Comparison of ENCODE assay signal across 9 cellular contexts in genomic region chr6:128882560-128882959, GRCh38. TPM values are rescaled to one million over a fixed set of nuclear protein-coding genes. Genes with fewer than 3 reads are reported as not detected.
DNase-seq lines count a peak whose midpoint lies in the region; ATAC-seq and TF ChIP-seq lines count a peak whose summit lies in the region.
"Had no signal": no experiment of that assay in that cellular context is flagged by ENCODE, and none has a peak within 500 bp of the region (broad histone marks: within the 10 kb centered on the region; RNA-seq: fewer than 3 reads in every experiment).

No MANE protein-coding gene starts in this region.

- no peak for TF ChIP-seq POLR2A in ovary (IDR thresholded peaks at IDR 0.05)
- no peak for TF ChIP-seq POLR2A in adrenal gland (IDR thresholded peaks at IDR 0.05)

- no peaks in the 10 kb centered on the region for H3K9me3 ChIP-seq in PC-9 (ENCODE audit: insufficient read depth, low read depth)
- H3K9me3 ChIP-seq in ovary = no peaks in the 10 kb centered on the region
- no peaks in the 10 kb centered on the region for H3K9me3 ChIP-seq in adrenal gland (replicated peaks in 1 of 3)

- H3K4me1 ChIP-seq in PC-9 (replicated peaks; ENCODE audit: insufficient read depth) = no peaks in the 10 kb centered on the region
- H3K4me1 ChIP-seq in foreskin keratinocyte = no peaks in the 10 kb centered on the region
- H3K4me1 ChIP-seq in ovary (ENCODE audit: insufficient read depth) = peaks cover 4% of the 10 kb centered on the region
- peaks cover 0 to 7% of the 10 kb centered on the region in 2 donors for H3K4me1 ChIP-seq in adrenal gland (replicated peaks in 1 of 2)

- no TSS peak for BruUV-seq in PC-9 (replicated peaks; lab: Mats Ljungman, UMichigan)

- peaks cover 8% of the 10 kb centered on the region; the same call in 1 of the 2 replicates for H3K9me2 ChIP-seq in PC-9 (ENCODE audit: insufficient read depth)

- intact Hi-C loops in PC-9 (cut with micrococcal nuclease; ENCODE audit: unreplicated experiment) (no loop called here), ovary (cut with DNase I) (loop anchor here in 1 of 4 donors (10.0 kb wide), 1 partner anchor 252 kb away; no protein-coding TSS in a partner anchor), adrenal gland (cut with DNase I) (no loop called here)

- 17 to 27% (median 23%) methylated on average over 2 of the region's 2 CpGs for WGBS in ovary, 3 donors
- WGBS in adrenal gland, 4 donors = 50 to 61% (median 55%) methylated on average over 2 of the region's 2 CpGs

- H3K27me3 ChIP-seq in PC-9 (ENCODE audit: insufficient read depth, low read depth) (no peaks in the 10 kb centered on the region), foreskin keratinocyte (peaks cover 42% of the 10 kb centered on the region), ovary (no peaks in the 10 kb centered on the region), adrenal gland (no peaks in the 10 kb centered on the region)

- H3K36me3 ChIP-seq in PC-9 (ENCODE audit: low read depth) = no peaks in the 10 kb centered on the region
- H3K36me3 ChIP-seq in ovary = no peaks in the 10 kb centered on the region
- H3K36me3 ChIP-seq in adrenal gland (replicated peaks in 1 of 2) = no peaks in the 10 kb centered on the region

- H3F3A ChIP-seq in PC-9 (ENCODE audit: insufficient read depth, low read depth) = no peaks in the 10 kb centered on the region; the same call in 1 of the 2 replicates

- ATAC-seq in foreskin keratinocyte = peak; percentile 24

- no peak overlapping the region for H3K27ac ChIP-seq in PC-9
- no peak overlapping the region for H3K27ac ChIP-seq in foreskin keratinocyte
- H3K27ac ChIP-seq in ovary = peak overlapping the region; percentile 54 to 90
- peak overlapping the region in 2 of 5 donors; percentile 37 to 63 for H3K27ac ChIP-seq in adrenal gland

- CTCF ChIA-PET in PC-9 (lab: Charles Lee) = no interaction called here

- H3K79me2 ChIP-seq in PC-9 (ENCODE audit: low read depth) = no peaks in the 10 kb centered on the region

- TF ChIP-seq CTCF in AG09309 (IDR thresholded peaks at IDR 0.05; ENCODE audit: control insufficient read depth, insufficient read depth, low read depth, low read length, missing control alignments) (no peak), PC-9 (conservative IDR thresholded peaks at IDR 0.05) (no peak), foreskin keratinocyte (conservative IDR thresholded peaks at IDR 0.05) (no peak), ovary (IDR thresholded peaks at IDR 0.05) (no peak), adrenal gland (IDR thresholded peaks at IDR 0.05) (no peak)

- H2AFZ ChIP-seq in PC-9 = peak overlapping the region; percentile 66; the same call in 1 of the 2 replicates

- POLR2A ChIA-PET in PC-9 (lab: Charles Lee; ENCODE audit: unreplicated experiment) = no interaction called here

- H3K4me3 ChIP-seq in AG09309 (ENCODE audit: control insufficient read depth, low read depth, low read length) (peak overlapping the region; percentile 75), PC-9 (no peak overlapping the region), ovary (peak overlapping the region; percentile 47), adrenal gland (peak overlapping the region in 1 of 4 donors; percentile 56)

- H3K4me2 ChIP-seq in PC-9 = no peak overlapping the region

- DNase-seq in AG09309 (ENCODE audit: low read depth) (no peak), PC-9 (no peak), foreskin keratinocyte (no peak), ovary (peak in 4 of 5 donors; percentile 31 to 45 (median 34)), adrenal gland (no peak), T-helper 2 cell (no peak), GM19238 (ENCODE audit: insufficient read length, low spot score) (no peak)
- no peak for DNase-seq in activated naive CD4-positive, alpha-beta T cell (lab: John Stamatoyannopoulos, UW)
- DNase-seq: DMS153 had no signal

- no peak for TF ChIP-seq EP300 in ovary (IDR thresholded peaks at IDR 0.05)

- no peaks in the 10 kb centered on the region for H4K20me1 ChIP-seq in PC-9 (ENCODE audit: insufficient read depth)

RNA-seq across cellular contexts. Expression of gene LAMA2, which starts 0.4 kb away (rescaled TPM):
- total RNA-seq in PC-9 (2021) (2.3 and 2.8 TPM in 2 replicates), foreskin keratinocyte (0.49 and 0.92 TPM in 2 replicates), ovary (100 to 1,000 TPM in 6 of 7 donors, 10 to 100 TPM in 1; 42.5 to 226 (median 145) TPM), adrenal gland (100 to 1,000 TPM in 1 of 8 donors, 10 to 100 TPM in 7; 30.8 to 105 (median 46.2) TPM)
- polyA plus RNA-seq in foreskin keratinocyte (0.58 and 0.79 TPM in 2 replicates), ovary (10 to 100 TPM; 48.3 to 67.6 TPM), adrenal gland (10 to 100 TPM in 1 of 3 donors, 1 to 10 TPM in 2; 5.8 to 18.4 (median 6.6) TPM)

Comparison
In these comparisons a context has a peak if more than half of its experiments do, and no peak if none do; other contexts are left out.
1. DNase-seq: peak in ovary (4 of 5); none in AG09309 (single experiment), PC-9 (0 of 2), foreskin keratinocyte (0 of 2), adrenal gland (0 of 7), activated naive CD4-positive, alpha-beta T cell (0 of 4), T-helper 2 cell (0 of 5) and GM19238 (single experiment).
2. H3K27ac ChIP-seq: peak in ovary (2 of 2); none in PC-9 (single experiment) and foreskin keratinocyte (single experiment).